38 cellular contexts compared by ENCODE assay signal in the genomic region with DNA sequence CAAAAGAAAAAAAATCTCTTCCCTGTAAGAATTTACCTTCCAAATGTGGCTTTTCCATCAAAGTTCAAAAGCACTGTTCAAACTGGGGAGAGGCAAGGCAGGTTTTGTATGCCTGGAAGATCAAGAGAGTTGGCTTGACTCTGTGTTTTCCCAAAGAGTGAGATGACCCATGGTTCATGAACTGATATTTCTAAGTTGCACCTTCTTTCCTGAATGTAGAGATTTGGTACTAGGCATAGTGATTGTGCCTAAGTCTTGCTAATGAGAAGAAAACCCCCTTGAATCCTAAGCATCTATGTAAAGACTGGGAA. TPM values are rescaled to one million over a fixed set of nuclear protein-coding genes. Genes with fewer than 3 reads are reported as not detected.
"Had no signal": no experiment of that assay in that cellular context is flagged by ENCODE, and none has a peak within 500 bp of the region (broad histone marks: within the 10 kb centered on the region; RNA-seq: fewer than 3 reads in every experiment).

No MANE protein-coding gene starts in this region.

- H3K36me3 ChIP-seq: MG63 had no signal

- H3K4me3 ChIP-seq: MG63 had no signal

- H3K27me3 ChIP-seq: MG63 had no signal

- H3K9me3 ChIP-seq: MG63 had no signal

- DNase-seq: Karpas-422, Kasumi-1, MG63, MM.1S, MV-4-11, NCI-H1048, NCI-H1092, NCI-H1092 treated with DMSO at 0.1 percent for 48 hours, NCI-H1105, NCI-H1105 treated with DMSO at 0.1 percent for 48 hours, NCI-H1417, NCI-H1417 treated with DMSO at 0.1 percent for 48 hours, NCI-H1436, NCI-H1436 treated with DMSO at 0.1 percent for 48 hours, NCI-H146, NCI-H1694, NCI-H1694 treated with DMSO at 0.1 percent for 48 hours, NCI-H187, NCI-H187 treated with DMSO at 0.1 percent for 48 hours, NCI-H1930, NCI-H2029, NCI-H2029 treated with DMSO at 0.1 percent for 48 hours, NCI-H2081, NCI-H2081 treated with DMSO at 0.1 percent for 48 hours, NCI-H2107, NCI-H2171, NCI-H2171 treated with DMSO at 0.1 percent for 48 hours, NCI-H2227 treated with DMSO at 0.1 percent for 48 hours, NCI-H226, NCI-H345, NCI-H446, NCI-H446 treated with DMSO at 0.1 percent for 48 hours, NCI-H510A, NCI-H524, NCI-H524 treated with DMSO at 0.1 percent for 48 hours had no signal

RNA-seq across cellular contexts. Expression of gene NTSR2, which starts 53.0 kb away (rescaled TPM):
- total RNA-seq: LHCN-M2, MCF 10A, NCI-H460 had no signal
